ENCODE assay signal across 11 cellular contexts in the genomic region with DNA sequence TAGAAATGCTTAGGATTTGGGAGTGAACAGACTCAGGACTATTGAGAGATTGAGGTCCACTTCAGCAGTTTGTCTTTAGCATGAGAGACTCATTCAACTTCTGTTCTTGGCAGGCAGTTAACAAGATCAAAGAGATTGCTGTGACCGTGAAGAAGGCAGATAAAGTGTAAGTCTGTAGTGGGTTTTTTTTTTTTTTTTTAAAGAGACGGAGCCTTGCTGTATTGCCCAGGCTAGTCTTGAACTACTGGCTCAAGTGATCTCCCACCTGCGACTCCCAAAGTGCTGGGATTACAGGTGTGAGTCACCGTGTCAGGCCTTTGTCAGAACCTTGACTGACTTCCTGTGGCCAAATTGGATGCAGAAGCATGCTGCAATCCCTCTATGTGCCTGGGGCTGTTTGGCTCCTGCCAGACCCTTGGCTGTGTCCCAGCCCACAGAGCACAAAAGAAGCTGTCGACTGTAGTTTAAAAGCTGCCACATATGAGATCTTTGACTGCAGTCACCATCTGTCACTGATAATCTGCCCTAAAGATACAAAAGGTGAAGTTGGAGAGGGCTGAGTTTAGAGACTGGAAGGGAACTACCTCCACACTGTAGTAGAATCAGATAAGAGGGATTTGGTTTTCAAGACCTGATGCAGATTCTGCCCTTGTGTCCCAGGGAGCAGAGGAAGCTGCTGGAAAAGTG. TPM values are rescaled to one million over a fixed set of nuclear protein-coding genes. Genes with fewer than 3 reads are reported as not detected.
A peak's percentile ranks its signal among the peaks of the same experiment; 100 is the strongest.
DNase-seq lines count a peak whose midpoint lies in the region; ATAC-seq and TF ChIP-seq lines count a peak whose summit lies in the region.
"Had no signal": no experiment of that assay in that cellular context is flagged by ENCODE, and none has a peak within 500 bp of the region (broad histone marks: within the 10 kb centered on the region; RNA-seq: fewer than 3 reads in every experiment).

No MANE protein-coding gene starts in this region.

- peak in 6 of 8 donors; percentile 22 to 83 (median 80) for ATAC-seq in heart right ventricle
- no peak for ATAC-seq in left colon
- no peak for ATAC-seq in activated T-cell treated with anti-CD3 and anti-CD28 coated beads, Interleukin-2, amount 50 U/mL, for 4 hours

- H3K4me1 ChIP-seq in heart right ventricle = peaks cover 0 to 26% (median 17%) of the 10 kb centered on the region in 9 donors

- no peak overlapping the region for H3K4me3 Mint-ChIP-seq in activated T-helper 1 cell treated with anti-CD3 and anti-CD28 coated beads, Interleukin-12 subunit alpha, Interleukin-12 subunit beta, Interleukin-2, Interleukin-4 antibody, amounts not matched to agents 30 ng/mL and 10 ng/mL and 1 ng/mL, durations not matched to agents 14 hours and 24 hours and 36 hours
- H3K4me3 Mint-ChIP-seq in activated T-cell treated with anti-CD3 and anti-CD28 coated beads, Interleukin-2, amount 50 U/mL, for 4 hours = no peak overlapping the region
- H3K4me3 Mint-ChIP-seq: T-helper 2 cell treated with Interferon-gamma antibody and Interleukin-4, amounts not matched to agents 5 μg/mL and 100 μg/mL, for 36 hours had no signal

- H3K36me3 Mint-ChIP-seq in activated T-helper 1 cell treated with anti-CD3 and anti-CD28 coated beads, Interleukin-12 subunit alpha, Interleukin-12 subunit beta, Interleukin-2, Interleukin-4 antibody, amounts not matched to agents 30 ng/mL and 10 ng/mL and 1 ng/mL, durations not matched to agents 14 hours and 24 hours and 36 hours (ENCODE audit: low read depth) = peaks cover 57% of the 10 kb centered on the region
- peaks cover 43% of the 10 kb centered on the region for H3K36me3 Mint-ChIP-seq in activated T-cell treated with anti-CD3 and anti-CD28 coated beads, Interleukin-2, amount 50 U/mL, for 4 hours (ENCODE audit: insufficient read depth)

- TF ChIP-seq CTCF in heart right ventricle (IDR thresholded peaks at IDR 0.05) = no peak

- intact Hi-C loops in activated T-helper 1 cell treated with anti-CD3 and anti-CD28 coated beads, Interleukin-12 subunit alpha, Interleukin-12 subunit beta, Interleukin-2, Interleukin-4 antibody, amounts not matched to agents 30 ng/mL and 10 ng/mL and 1 ng/mL, durations not matched to agents 14 hours and 24 hours and 36 hours (cut with micrococcal nuclease) = no loop called here
- intact Hi-C loops in heart right ventricle (cut with DNase I) = no loop called here
- intact Hi-C loops in left colon (cut with DNase I, micrococcal nuclease) = no loop called here

- no peaks in the 10 kb centered on the region for H3K9me3 ChIP-seq in heart right ventricle

- H3K27me3 Mint-ChIP-seq in activated T-helper 1 cell treated with anti-CD3 and anti-CD28 coated beads, Interleukin-12 subunit alpha, Interleukin-12 subunit beta, Interleukin-2, Interleukin-4 antibody, amounts not matched to agents 30 ng/mL and 10 ng/mL and 1 ng/mL, durations not matched to agents 14 hours and 24 hours and 36 hours (ENCODE audit: insufficient read depth) = no peaks in the 10 kb centered on the region
- no peaks in the 10 kb centered on the region for H3K27me3 Mint-ChIP-seq in activated T-cell treated with anti-CD3 and anti-CD28 coated beads, Interleukin-2, amount 50 U/mL, for 4 hours (ENCODE audit: low read depth)

- no peaks in the 10 kb centered on the region for H3K9me3 Mint-ChIP-seq in activated T-helper 1 cell treated with anti-CD3 and anti-CD28 coated beads, Interleukin-12 subunit alpha, Interleukin-12 subunit beta, Interleukin-2, Interleukin-4 antibody, amounts not matched to agents 30 ng/mL and 10 ng/mL and 1 ng/mL, durations not matched to agents 14 hours and 24 hours and 36 hours
- no peaks in the 10 kb centered on the region for H3K9me3 Mint-ChIP-seq in activated T-cell treated with anti-CD3 and anti-CD28 coated beads, Interleukin-2, amount 50 U/mL, for 4 hours
- H3K9me3 Mint-ChIP-seq: T-helper 2 cell treated with Interferon-gamma antibody and Interleukin-4, amounts not matched to agents 5 μg/mL and 100 μg/mL, for 36 hours had no signal

- peak overlapping the region; percentile 40 for H3K27ac Mint-ChIP-seq in activated T-helper 1 cell treated with anti-CD3 and anti-CD28 coated beads, Interleukin-12 subunit alpha, Interleukin-12 subunit beta, Interleukin-2, Interleukin-4 antibody, amounts not matched to agents 30 ng/mL and 10 ng/mL and 1 ng/mL, durations not matched to agents 14 hours and 24 hours and 36 hours
- H3K27ac Mint-ChIP-seq: T-helper 2 cell treated with Interferon-gamma antibody and Interleukin-4, amounts not matched to agents 5 μg/mL and 100 μg/mL, for 36 hours had no signal

- DNase-seq in COLO829 (ENCODE audit: low spot score) (peak; percentile 38), heart right ventricle (peak in 1 of 2 donors; percentile 29), left colon (no peak), NCI-H1930 (lab: John Stamatoyannopoulos, UW) (no peak)
- DNase-seq in Jurkat, Clone E6-1 (ENCODE audit: low read depth, low spot score) = peak; percentile 29
- DNase-seq in activated T-helper 1 cell treated with anti-CD3 and anti-CD28 coated beads, Interleukin-12 subunit alpha, Interleukin-12 subunit beta, Interleukin-2, Interleukin-4 antibody, amounts not matched to agents 30 ng/mL and 10 ng/mL and 1 ng/mL, durations not matched to agents 14 hours and 24 hours and 36 hours (ENCODE audit: low spot score) = no peak
- no peak for DNase-seq in stimulated activated CD4-positive, alpha-beta T cell treated with anti-CD3 and anti-CD28 coated beads, Interleukin-12 subunit alpha, Interleukin-12 subunit beta, amount 100 ng/mL, for 4 hours
- no peak for DNase-seq in activated T-cell treated with anti-CD3 and anti-CD28 coated beads, Interleukin-2, amount 50 U/mL, for 4 hours
- DNase-seq: central memory CD4-positive, alpha-beta T cell; HCEC 1CT had no signal

- H3K4me3 ChIP-seq in Jurkat, Clone E6-1 (ENCODE audit: low read length) = no peak overlapping the region
- H3K4me3 ChIP-seq in heart right ventricle = no peak overlapping the region

- 30 to 40% methylated on average over 5 of the region's 5 CpGs for WGBS in heart right ventricle, 2 donors

- H3K27me3 ChIP-seq in heart right ventricle = no peaks in the 10 kb centered on the region

- H3K27ac ChIP-seq in heart right ventricle = no peak overlapping the region

- peaks cover 32% of the 10 kb centered on the region for H3K4me1 Mint-ChIP-seq in activated T-helper 1 cell treated with anti-CD3 and anti-CD28 coated beads, Interleukin-12 subunit alpha, Interleukin-12 subunit beta, Interleukin-2, Interleukin-4 antibody, amounts not matched to agents 30 ng/mL and 10 ng/mL and 1 ng/mL, durations not matched to agents 14 hours and 24 hours and 36 hours (ENCODE audit: low read depth)
- H3K4me1 Mint-ChIP-seq in activated T-cell treated with anti-CD3 and anti-CD28 coated beads, Interleukin-2, amount 50 U/mL, for 4 hours (ENCODE audit: low read depth) = peaks cover 9% of the 10 kb centered on the region

- peaks cover 0 to 100% (median 64%) of the 10 kb centered on the region in 9 donors for H3K36me3 ChIP-seq in heart right ventricle

RNA-seq across cellular contexts. Expression of a gene that starts 9.9 kb away (rescaled TPM):
- 897 TPM for polyA plus RNA-seq in Jurkat, Clone E6-1 (2012; ENCODE audit: insufficient read depth, insufficient read length)
- total RNA-seq in activated T-helper 1 cell treated with anti-CD3 and anti-CD28 coated beads, Interleukin-12 subunit alpha, Interleukin-12 subunit beta, Interleukin-2, Interleukin-4 antibody, amounts not matched to agents 30 ng/mL and 10 ng/mL and 1 ng/mL, durations not matched to agents 14 hours and 24 hours and 36 hours = 631 and 648 TPM in 2 replicates
- total RNA-seq in heart right ventricle = 100 to 1,000 TPM; 162 to 213 (median 177) TPM
- polyA plus RNA-seq in heart right ventricle = 100 to 1,000 TPM; 209 to 332 TPM
- 100 to 1,000 TPM; 120 to 140 TPM for total RNA-seq in left colon
- total RNA-seq in activated T-cell treated with anti-CD3 and anti-CD28 coated beads, Interleukin-2, amount 50 U/mL, for 4 hours = 1,000 to 10,000 TPM in 1 of 3 donors, 100 to 1,000 TPM in 2; 924 to 1,031 (median 969) TPM

RNA-seq across cellular contexts. Expression of a gene that starts 11.0 kb away (rescaled TPM):
- polyA plus RNA-seq in Jurkat, Clone E6-1 (2012; ENCODE audit: insufficient read depth, insufficient read length) = 41.8 TPM
- total RNA-seq in activated T-helper 1 cell treated with anti-CD3 and anti-CD28 coated beads, Interleukin-12 subunit alpha, Interleukin-12 subunit beta, Interleukin-2, Interleukin-4 antibody, amounts not matched to agents 30 ng/mL and 10 ng/mL and 1 ng/mL, durations not matched to agents 14 hours and 24 hours and 36 hours = 16.6 and 18.6 TPM in 2 replicates
- total RNA-seq in heart right ventricle = 10 to 100 TPM; 61.2 to 96.5 (median 76.6) TPM
- polyA plus RNA-seq in heart right ventricle = 100 to 1,000 TPM; 109 to 221 TPM
- 10 to 100 TPM; 40.2 to 51.9 TPM for total RNA-seq in left colon
- 10 to 100 TPM; 29.5 to 32.3 (median 30.5) TPM for total RNA-seq in activated T-cell treated with anti-CD3 and anti-CD28 coated beads, Interleukin-2, amount 50 U/mL, for 4 hours

RNA-seq across cellular contexts. Expression of a gene that starts 30.0 kb away (rescaled TPM):
- 50.8 TPM for polyA plus RNA-seq in Jurkat, Clone E6-1 (2012; ENCODE audit: insufficient read depth, insufficient read length)
- total RNA-seq in activated T-helper 1 cell treated with anti-CD3 and anti-CD28 coated beads, Interleukin-12 subunit alpha, Interleukin-12 subunit beta, Interleukin-2, Interleukin-4 antibody, amounts not matched to agents 30 ng/mL and 10 ng/mL and 1 ng/mL, durations not matched to agents 14 hours and 24 hours and 36 hours = 58.5 and 62.3 TPM in 2 replicates
- total RNA-seq in heart right ventricle (10 to 100 TPM; 13.3 to 22.7 (median 17.5) TPM), left colon (10 to 100 TPM in 1 of 2 donors, 1 to 10 TPM in 1; 9.2 to 14.4 TPM)
- polyA plus RNA-seq in heart right ventricle = 10 to 100 TPM; 17.0 to 17.9 TPM
- 10 to 100 TPM; 70.8 to 78.4 (median 74.4) TPM for total RNA-seq in activated T-cell treated with anti-CD3 and anti-CD28 coated beads, Interleukin-2, amount 50 U/mL, for 4 hours

RNA-seq across cellular contexts. Expression of a gene that starts 40.3 kb away (rescaled TPM):
- polyA plus RNA-seq in Jurkat, Clone E6-1 (2012; ENCODE audit: insufficient read depth, insufficient read length) = 30.8 TPM
- 29.3 and 30.9 TPM in 2 replicates for total RNA-seq in activated T-helper 1 cell treated with anti-CD3 and anti-CD28 coated beads, Interleukin-12 subunit alpha, Interleukin-12 subunit beta, Interleukin-2, Interleukin-4 antibody, amounts not matched to agents 30 ng/mL and 10 ng/mL and 1 ng/mL, durations not matched to agents 14 hours and 24 hours and 36 hours
- total RNA-seq in heart right ventricle (1 to 10 TPM in 3 of 10 donors, under 1 TPM in 7; 0.57 to 1.8 (median 0.80) TPM), left colon (1 to 10 TPM; 2.1 to 2.5 TPM)
- under 1 TPM; 0.12 to 0.51 TPM for polyA plus RNA-seq in heart right ventricle
- total RNA-seq in activated T-cell treated with anti-CD3 and anti-CD28 coated beads, Interleukin-2, amount 50 U/mL, for 4 hours = 10 to 100 TPM; 18.8 to 28.1 (median 27.6) TPM

RNA-seq across cellular contexts. Expression of a gene that starts 41.7 kb away (rescaled TPM):
- polyA plus RNA-seq in Jurkat, Clone E6-1 (2012; ENCODE audit: insufficient read depth, insufficient read length) = not detected
- total RNA-seq in activated T-helper 1 cell treated with anti-CD3 and anti-CD28 coated beads, Interleukin-12 subunit alpha, Interleukin-12 subunit beta, Interleukin-2, Interleukin-4 antibody, amounts not matched to agents 30 ng/mL and 10 ng/mL and 1 ng/mL, durations not matched to agents 14 hours and 24 hours and 36 hours = not detected in 2 replicates
- total RNA-seq in heart right ventricle = not detected
- polyA plus RNA-seq in heart right ventricle = not detected
- total RNA-seq in left colon = under 1 TPM in 1 of 2 donors, not detected in 1; 0.08 TPM
- total RNA-seq in activated T-cell treated with anti-CD3 and anti-CD28 coated beads, Interleukin-2, amount 50 U/mL, for 4 hours = not detected

Comparison
In these comparisons a context has a peak if more than half of its experiments do, and no peak if none do; other contexts are left out.
1. DNase-seq: peak in COLO829 (single experiment) and Jurkat, Clone E6-1 (single experiment); none in activated T-helper 1 cell treated with anti-CD3 and anti-CD28 coated beads, Interleukin-12 subunit alpha, Interleukin-12 subunit beta, Interleukin-2, Interleukin-4 antibody, amounts not matched to agents 30 ng/mL and 10 ng/mL and 1 ng/mL, durations not matched to agents 14 hours and 24 hours and 36 hours (single experiment), stimulated activated CD4-positive, alpha-beta T cell treated with anti-CD3 and anti-CD28 coated beads, Interleukin-12 subunit alpha, Interleukin-12 subunit beta, amount 100 ng/mL, for 4 hours (single experiment), left colon (0 of 2), NCI-H1930 (0 of 2) and activated T-cell treated with anti-CD3 and anti-CD28 coated beads, Interleukin-2, amount 50 U/mL, for 4 hours (single experiment).
2. ATAC-seq: peak in heart right ventricle (6 of 8); none in left colon (single experiment) and activated T-cell treated with anti-CD3 and anti-CD28 coated beads, Interleukin-2, amount 50 U/mL, for 4 hours (0 of 2).